ENCODE assay signal across 8 cellular contexts in the genomic region with DNA sequence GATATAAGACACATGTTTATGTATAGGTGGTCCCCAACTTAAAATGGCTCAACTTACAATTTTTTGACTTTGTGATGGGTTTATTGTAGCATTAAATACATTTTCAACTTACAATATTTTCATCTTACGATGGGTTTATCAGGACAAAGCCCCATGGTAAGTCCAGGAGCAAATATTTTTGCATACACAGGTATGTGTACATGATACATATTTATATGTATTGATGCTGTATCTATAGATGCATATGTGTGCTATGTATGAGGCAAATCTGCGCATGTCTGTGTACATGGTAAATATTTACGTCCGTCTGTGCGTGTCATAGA. TPM values are rescaled to one million over a fixed set of nuclear protein-coding genes. Genes with fewer than 3 reads are reported as not detected.
DNase-seq lines count a peak whose midpoint lies in the region; ATAC-seq, FAIRE-seq and TF ChIP-seq lines count a peak whose summit lies in the region.

No MANE protein-coding gene starts in this region.

- peaks cover 20% of the 10 kb centered on the region for H3K36me3 ChIP-seq in OCI-LY3 (replicated peaks; ENCODE audit: low read depth, low read length)
- no peaks in the 10 kb centered on the region for H3K36me3 ChIP-seq in pancreas

- WGBS in pancreas, 2 donors, result 20 to 23% methylated on average over 5 of the region's 5 CpGs

- peak overlapping the region; percentile 71; the same call in 1 of the 2 replicates for H2AFZ ChIP-seq in OCI-LY3 (ENCODE audit: low read depth, low read length)

- intact Hi-C loops in pancreas (cut with DNase I), result loop anchor here in 2 of 3 donors (10.0 kb wide), 2 partner anchors 123 to 133 kb away; a partner anchor contains a TSS

- peak overlapping the region; percentile 98 for H3K4me2 ChIP-seq in OCI-LY3 (ENCODE audit: low read length)

- ATAC-seq in pancreas (no peak), GM18858 (IDR thresholded peaks at IDR 0.05; ENCODE audit: unreplicated experiment) (no peak)

- no peak for FAIRE-seq in pancreas (lab: Jason Lieb, UNC)

- peak overlapping the region; percentile 85 for H3K4me3 ChIP-seq in OCI-LY3 (ENCODE audit: low read length)
- H3K4me3 ChIP-seq in epithelial cell of esophagus (ENCODE audit: low read length), result peak overlapping the region; percentile 56
- H3K4me3 ChIP-seq in pancreas, result peak overlapping the region in 3 of 4 donors; percentile 33 to 79 (median 69)

- no peaks in the 10 kb centered on the region for H3K27me3 ChIP-seq in OCI-LY3 (ENCODE audit: low read depth, low read length)
- H3K27me3 ChIP-seq in pancreas, result no peaks in the 10 kb centered on the region

- H3K4me1 ChIP-seq in OCI-LY3 (ENCODE audit: low read length) (peaks cover 23% of the 10 kb centered on the region), pancreas (peaks cover 11 to 30% (median 11%) of the 10 kb centered on the region in 3 donors)

- TF ChIP-seq CTCF in OCI-LY3 (IDR thresholded peaks at IDR 0.05; ENCODE audit: low read depth, low read length) (no peak), epithelial cell of esophagus (IDR thresholded peaks at IDR 0.05; ENCODE audit: insufficient read depth, low read depth, low read length, missing control alignments) (no peak), pancreas (IDR thresholded peaks at IDR 0.05) (no peak)

- H3K9me3 ChIP-seq in OCI-LY3 (ENCODE audit: insufficient read depth, low read length) (no peaks in the 10 kb centered on the region), pancreas (no peaks in the 10 kb centered on the region)

- peak overlapping the region; percentile 77 for H3K9ac ChIP-seq in OCI-LY3 (ENCODE audit: low read length)

- H3K27ac ChIP-seq in OCI-LY3 (ENCODE audit: low read length), result peak overlapping the region; percentile 84
- peak overlapping the region; percentile 78 to 94 (median 89) for H3K27ac ChIP-seq in pancreas

- peaks cover 43% of the 10 kb centered on the region for H3K79me2 ChIP-seq in OCI-LY3 (ENCODE audit: low read length)

- peaks cover 37% of the 10 kb centered on the region for H4K20me1 ChIP-seq in OCI-LY3 (ENCODE audit: insufficient read depth, low read length)

- DNase-seq in DMS153 treated with DMSO at 0.1 percent for 48 hours (lab: John Stamatoyannopoulos, UW; ENCODE audit: unreplicated experiment), result peak; percentile 72
- no peak for DNase-seq in epithelial cell of esophagus (ENCODE audit: low read depth)
- DNase-seq in pancreas, result no peak
- no peak for DNase-seq in activated effector memory CD4-positive, alpha-beta T cell treated with Interleukin-2 at 50 U/mL for 16 hours
- no peak for DNase-seq in NCI-H1048 (lab: John Stamatoyannopoulos, UW)
- DNase-seq in anterior cingulate cortex (lab: John Stamatoyannopoulos, UW), result no peak

RNA-seq across cellular contexts. Expression of a gene that starts 0.7 kb away (rescaled TPM):
- total RNA-seq in pancreas, result 10 to 100 TPM; 20.2 to 36.1 (median 24.5) TPM
- 10 to 100 TPM; 12.1 to 17.8 TPM for polyA plus RNA-seq in pancreas
